16 cellular contexts compared by ENCODE assay signal in genomic region chr6:1915226-1915625, GRCh38.
"Had no signal": no experiment of that assay in that cellular context is flagged by ENCODE, and none has a peak within 500 bp of the region (broad histone marks: within the 10 kb centered on the region; RNA-seq: fewer than 3 reads in every experiment).

No MANE protein-coding gene starts in this region.

- H3K4me3 ChIP-seq: esophagus squamous epithelium, gastroesophageal sphincter, left lung, lower lobe of right lung, thyroid gland, uterus had no signal

- ATAC-seq: effector memory CD8-positive, alpha-beta T cell; gastroesophageal sphincter; left lung; lower lobe of right lung had no signal

- H3K9me3 ChIP-seq: esophagus squamous epithelium, gastroesophageal sphincter, left lung, lower lobe of right lung, thyroid gland, uterus had no signal

- H3K27me3 ChIP-seq: esophagus squamous epithelium, gastroesophageal sphincter, left lung, thyroid gland, uterus had no signal

- H3K36me3 ChIP-seq: gastroesophageal sphincter, left lung, lower lobe of right lung, thyroid gland, uterus had no signal

- H3K27ac ChIP-seq: esophagus squamous epithelium, gastroesophageal sphincter, left lung, lower lobe of right lung, thyroid gland, uterus had no signal

- DNase-seq: effector memory CD8-positive, alpha-beta T cell; esophagus squamous epithelium; foreskin fibroblast; glutamatergic neuron; islet precursor cell; left lung; lower lobe of right lung; midbrain; naive B cell; right cardiac atrium; small intestine; stimulated activated CD4-positive, alpha-beta T cell treated with anti-CD3 and anti-CD28 coated beads, Interleukin-2, amount 100 ng/mL, for 48 hours; stimulated activated naive CD4-positive, alpha-beta T cell treated with Interleukin-2 at 50 U/mL for 16 hours; thyroid gland; uterus had no signal

- H3K4me1 ChIP-seq: esophagus squamous epithelium, gastroesophageal sphincter, left lung, lower lobe of right lung, thyroid gland, uterus had no signal
